8 cellular contexts compared by ENCODE assay signal in the genomic region with DNA sequence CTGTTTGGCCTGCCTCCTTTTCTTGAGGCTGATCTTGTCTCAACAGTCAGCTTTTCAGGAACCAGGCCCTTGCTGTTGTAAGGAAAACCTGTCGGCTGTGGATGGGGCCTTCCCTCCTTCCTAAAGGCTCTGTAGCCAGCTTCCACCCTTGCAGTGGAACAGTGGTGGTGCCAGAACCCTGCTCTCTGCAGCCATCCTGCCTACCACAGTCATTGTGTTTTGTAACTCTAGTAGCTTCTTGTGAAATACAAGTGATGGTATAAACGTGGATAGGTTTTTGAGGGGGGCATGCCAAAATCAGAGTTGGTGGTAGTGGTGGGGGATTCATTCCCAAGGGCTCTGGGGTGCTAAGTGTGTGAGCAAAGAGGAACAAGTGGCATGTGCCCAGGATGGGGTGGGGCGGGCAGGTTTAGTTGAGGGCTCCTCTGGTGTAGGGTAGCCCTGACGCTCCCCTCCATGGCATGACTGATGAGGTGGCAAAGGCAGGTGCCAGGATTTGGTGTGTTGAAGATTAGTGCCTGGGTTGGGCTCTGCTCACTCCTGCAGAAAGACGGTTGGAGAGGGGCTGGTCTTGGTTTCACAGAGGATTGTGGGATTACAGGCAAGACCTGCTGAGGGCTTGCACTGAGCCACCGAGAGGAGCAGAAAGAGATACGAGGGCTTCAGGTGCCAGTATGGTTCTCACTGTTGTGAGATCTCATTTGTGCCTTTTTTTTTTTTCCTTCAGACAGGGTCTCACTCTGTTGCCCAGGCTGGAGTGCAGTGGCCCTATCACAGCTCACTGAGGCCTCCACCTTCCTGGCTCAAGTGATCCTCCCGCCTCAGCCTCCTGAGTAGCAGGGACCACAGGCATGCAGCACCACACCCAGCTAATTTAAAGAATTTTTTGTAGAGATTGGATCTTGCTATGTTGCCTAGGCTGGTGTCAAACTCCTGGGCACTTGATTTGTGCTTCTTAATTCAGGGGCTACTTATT. TPM values are rescaled to one million over a fixed set of nuclear protein-coding genes. Genes with fewer than 3 reads are reported as not detected.
DNase-seq lines count a peak whose midpoint lies in the region; ATAC-seq and TF ChIP-seq lines count a peak whose summit lies in the region.

No MANE protein-coding gene starts in this region.

- in situ Hi-C loops in IMR-90 (cut with MboI; ENCODE audit: low sequenced_read_pairs), result loop anchor here (25.0 kb wide), 1 partner anchor 299 kb away; no protein-coding TSS in a partner anchor
- in situ Hi-C loops in mammary epithelial cell (cut with MboI; ENCODE audit: low sequenced_read_pairs in 2 of 2), result no loop called here

- peak overlapping the region; percentile 9 for H3K4me3 Mint-ChIP-seq in mesothelial cell of epicardium

- H3K36me3 ChIP-seq in IMR-90 (ENCODE audit: control insufficient read depth, insufficient read depth, low read length) (no peaks in the 10 kb centered on the region; the same call in 1 of the 2 replicates), mammary epithelial cell (ENCODE audit: insufficient read depth, low read length) (no peaks in the 10 kb centered on the region), H7 (replicated peaks; ENCODE audit: control insufficient read depth, insufficient read depth, low read length) (no peaks in the 10 kb centered on the region)

- H3K9me3 Mint-ChIP-seq in mesothelial cell of epicardium, result no peaks in the 10 kb centered on the region

- peaks cover 68% of the 10 kb centered on the region for H4K20me1 ChIP-seq in IMR-90 (ENCODE audit: insufficient read depth, low read length)
- no peaks in the 10 kb centered on the region for H4K20me1 ChIP-seq in mammary epithelial cell (ENCODE audit: insufficient read depth, low read length)

- H3K79me1 ChIP-seq in IMR-90 (ENCODE audit: low read depth in 1 of 2, low read length in 2 of 2), result peaks cover 9 to 92% of the 10 kb centered on the region in 2 experiments

- peak overlapping the region; percentile 93 for H3K27ac Mint-ChIP-seq in mesothelial cell of epicardium

- peaks cover 100% of the 10 kb centered on the region for H3K79me2 ChIP-seq in mammary epithelial cell (ENCODE audit: insufficient read depth, low read length)

- no peaks in the 10 kb centered on the region for H3K36me3 Mint-ChIP-seq in mesothelial cell of epicardium

- H3K4me1 ChIP-seq in IMR-90 (ENCODE audit: control insufficient read depth, insufficient read depth, low read length), result peaks cover 50% of the 10 kb centered on the region
- H3K4me1 ChIP-seq in mammary epithelial cell (ENCODE audit: insufficient read depth, low read length), result peaks cover 93% of the 10 kb centered on the region

- DNase-seq in IMR-90 (no peak), mammary epithelial cell (no peak), mesothelial cell of epicardium (ENCODE audit: low spot score in 2 of 2, unreplicated experiment in 2 of 2) (no peak), H7 (no peak), 8988T (no peak), hippocampal formation (lab: John Stamatoyannopoulos, UW) (no peak)

- WGBS in IMR-90 (ENCODE audit: extremely low coverage in 2 of 2, insufficient read length in 1 of 2), 2 experiments, result 40% methylated on average over 2 of the region's 8 CpGs; no CpG with 5 or more reads in 1 of the 2 experiments
- 43% methylated on average over 8 of the region's 8 CpGs for WGBS in mammary epithelial cell (ENCODE audit: low coverage, missing lambda C conversion rate)

- H3K4me1 Mint-ChIP-seq in mesothelial cell of epicardium, result peaks cover 89% of the 10 kb centered on the region

- 0 out of 2 replicates have a peak overlapping the region, but pooled peaks have one; percentile 22 for H4K91ac ChIP-seq in IMR-90 (ENCODE audit: insufficient read depth, low read depth, low read length)

- H3K23ac ChIP-seq in IMR-90 (ENCODE audit: low read depth, low read length), result 0 out of 2 replicates have a peak overlapping the region, but pooled peaks have one; percentile 8

- H3K27me3 ChIP-seq in IMR-90 (ENCODE audit: control insufficient read depth, insufficient read depth, low read length) (no peaks in the 10 kb centered on the region), mammary epithelial cell (ENCODE audit: insufficient read depth, low read length) (no peaks in the 10 kb centered on the region), H7 (ENCODE audit: control insufficient read depth, insufficient read depth, low read length) (no peaks in the 10 kb centered on the region)

- H2AK5ac ChIP-seq in IMR-90 (ENCODE audit: low read depth, low read length), result peak overlapping the region; percentile 14; the same call in 1 of the 2 replicates

- H2AFZ ChIP-seq in IMR-90 (replicated peaks; ENCODE audit: low read length, poor library complexity), result peak overlapping the region; percentile 48
- no peak overlapping the region for H2AFZ ChIP-seq in mammary epithelial cell (ENCODE audit: low read depth, low read length)

- peak overlapping the region; percentile 34 for H3K4ac ChIP-seq in IMR-90 (ENCODE audit: low read depth, low read length)

- 0 out of 2 replicates have a peak overlapping the region, but pooled peaks have one; percentile 14 for H3K14ac ChIP-seq in IMR-90 (replicated peaks; ENCODE audit: low read depth, low read length)

- CTCF ChIA-PET in IMR-90 (lab: Yijun Ruan, JAX), result interaction anchor here (0.9 to 3.4 kb wide), 3 partner anchors 16 to 44 kb away, joined by 3 to 20 read pairs (median 4); no protein-coding TSS in a partner anchor
- CTCF ChIA-PET in mammary epithelial cell (lab: Charles Lee; ENCODE audit: low non-redundant PET), result interaction anchor here (0.6 to 2.8 kb wide), 2 partner anchors 44 to 60 kb away, joined by 4 to 13 read pairs; no protein-coding TSS in a partner anchor

- peak overlapping the region; percentile 16 for H2BK5ac ChIP-seq in IMR-90 (ENCODE audit: low read depth, low read length, poor library complexity, severe bottlenecking)

- peaks cover 54% of the 10 kb centered on the region for H3K9me1 ChIP-seq in IMR-90 (ENCODE audit: insufficient read depth, low read length)

- no peak overlapping the region for H3K56ac ChIP-seq in IMR-90 (ENCODE audit: extremely low read depth, insufficient read depth, low read length)

- H3K4me3 ChIP-seq in IMR-90 (ENCODE audit: insufficient read depth, low read depth, low read length), result no peak overlapping the region
- H3K4me3 ChIP-seq in mammary epithelial cell (replicated peaks in 1 of 3; ENCODE audit: insufficient read depth in 1 of 3, low read depth in 2 of 3, low read length in 3 of 3), result peak overlapping the region in 1 of 3 experiments; percentile 10
- H3K4me3 ChIP-seq in H7 (ENCODE audit: insufficient read depth, low read depth, low read length), result no peak overlapping the region

- no peak overlapping the region for H3K18ac ChIP-seq in IMR-90 (ENCODE audit: low read depth, low read length)

- POLR2A ChIA-PET in IMR-90 (lab: Charles Lee; ENCODE audit: unreplicated experiment), result no interaction called here

- H4K8ac ChIP-seq in IMR-90 (ENCODE audit: low read depth in 2 of 2, low read length in 2 of 2), result no peak overlapping the region; a peak in 1 of 4 replicates

- H2BK20ac ChIP-seq in IMR-90 (ENCODE audit: low read depth, low read length), result no peak overlapping the region

- peak overlapping the region; percentile 76 for H2AK9ac ChIP-seq in IMR-90 (replicated peaks; ENCODE audit: low read depth, low read length, poor library complexity)

- TF ChIP-seq RAD21 in IMR-90 (IDR thresholded peaks at IDR 0.05; ENCODE audit: low read length), result no peak

- peak overlapping the region; percentile 89 for H3K27ac ChIP-seq in 22Rv1
- peak overlapping the region; percentile 18; the same call in 1 of the 2 replicates for H3K27ac ChIP-seq in IMR-90 (ENCODE audit: insufficient read depth, low read length)
- H3K27ac ChIP-seq in mammary epithelial cell (ENCODE audit: insufficient read depth, low read depth, low read length), result peak overlapping the region; percentile 59

- 0 out of 2 replicates have a peak overlapping the region, but pooled peaks have one; percentile 5 for H4K5ac ChIP-seq in IMR-90 (ENCODE audit: low read depth, low read length)

- no peak overlapping the region for H2BK15ac ChIP-seq in IMR-90 (ENCODE audit: low read depth, low read length)

- BruUV-seq in IMR-90 (replicated peaks; lab: Mats Ljungman, UMichigan) (no TSS peak), mammary epithelial cell (replicated peaks; lab: Mats Ljungman, UMichigan) (no TSS peak)

- TF ChIP-seq CTCF in 22Rv1 (IDR thresholded peaks at IDR 0.05) (0 out of 2 replicates have a peak, but pooled peaks have one; percentile 9), IMR-90 (conservative IDR thresholded peaks at IDR 0.05; ENCODE audit: low read depth, low read length) (no peak), mammary epithelial cell (conservative IDR thresholded peaks at IDR 0.05 in 1 of 2, IDR thresholded peaks at IDR 0.05 in 1 of 2; ENCODE audit: extremely low read depth in 1 of 2, insufficient read depth in 1 of 2, low read depth in 1 of 2, low read length in 2 of 2) (no peak), mesothelial cell of epicardium (IDR thresholded peaks at IDR 0.05; ENCODE audit: unreplicated experiment) (no peak)

- no peaks in the 10 kb centered on the region for H3K27me3 Mint-ChIP-seq in mesothelial cell of epicardium (ENCODE audit: low read depth)

- H3K9me3 ChIP-seq in IMR-90 (ENCODE audit: control insufficient read depth, insufficient read depth, low read length), result no peaks in the 10 kb centered on the region
- H3K9me3 ChIP-seq in mammary epithelial cell (replicated peaks; ENCODE audit: insufficient read depth, low read length), result no peaks in the 10 kb centered on the region

- ATAC-seq in IMR-90 (ENCODE audit: low read depth) (peak; percentile 8; the same call in 1 of the 2 replicates), GM18870 (IDR thresholded peaks at IDR 0.05; ENCODE audit: unreplicated experiment) (no peak)

- H3K9ac ChIP-seq in IMR-90 (ENCODE audit: low read depth, low read length) (no peak overlapping the region), mammary epithelial cell (ENCODE audit: insufficient read depth, low read length) (peak overlapping the region; percentile 37)

- no peak for TF ChIP-seq POLR2A in IMR-90 (IDR thresholded peaks at IDR 0.05; ENCODE audit: low read depth, low read length)

- H3K4me2 ChIP-seq in IMR-90 (ENCODE audit: low read depth, low read length), result no peak overlapping the region
- H3K4me2 ChIP-seq in mammary epithelial cell (ENCODE audit: insufficient read depth, low read depth, low read length), result peak overlapping the region; percentile 77

- dilution Hi-C loops in IMR-90 (cut with HindIII; ENCODE audit: low sequenced_read_pairs, unreplicated experiment) (no loop called here), mammary epithelial cell (cut with HindIII; ENCODE audit: low sequenced_read_pairs) (no loop called here)

- intact Hi-C loops in IMR-90 (cut with micrococcal nuclease) (loop anchor here (5.0 kb wide), 1 partner anchor 36 kb away; no protein-coding TSS in a partner anchor), mammary epithelial cell (cut with micrococcal nuclease) (no loop called here)

- no peak overlapping the region for H2BK120ac ChIP-seq in IMR-90 (ENCODE audit: low read depth, low read length)

RNA-seq across cellular contexts. Expression of a gene that starts 7.4 kb away (rescaled TPM):
- total RNA-seq in IMR-90 (2012; rRNA removed), result 13.3 and 18.5 TPM in 2 replicates
- 40.6 and 43.0 TPM in 2 replicates for polyA plus RNA-seq in IMR-90 (2012; rRNA removed)
- polyA plus RNA-seq in IMR-90 (2012; cell fraction: cytosol; rRNA removed), result 55.8 and 57.7 TPM in 2 replicates
- polyA plus RNA-seq in IMR-90 (2012; cell fraction: nucleus; rRNA removed; ENCODE audit: low replicate concordance), result 36.3 and 44.3 TPM in 2 replicates
- total RNA-seq in mammary epithelial cell, result 100 to 1,000 TPM in 1 of 2 donors, 10 to 100 TPM in 1; 47.8 to 102 TPM
- polyA plus RNA-seq in mammary epithelial cell, result 97.2 TPM
- polyA minus RNA-seq in mammary epithelial cell, result 85.5 TPM
- total RNA-seq in mesothelial cell of epicardium, result 106 to 113 TPM (median 109 TPM) in 3 replicates
- 36.3 and 37.6 TPM in 2 replicates for total RNA-seq in H7 (2014; rRNA removed; shearing (Covaris generic))

RNA-seq across cellular contexts. Expression of a gene that starts 53.1 kb away (rescaled TPM):
- 0.90 and 1.1 TPM in 2 replicates for total RNA-seq in IMR-90 (2012; rRNA removed)
- polyA plus RNA-seq in IMR-90 (2012; rRNA removed), result 0.60 and 0.92 TPM in 2 replicates
- 0.19 and 0.36 TPM in 2 replicates for polyA plus RNA-seq in IMR-90 (2012; cell fraction: cytosol; rRNA removed)
- polyA plus RNA-seq in IMR-90 (2012; cell fraction: nucleus; rRNA removed; ENCODE audit: low replicate concordance), result 0.10 and 0.17 TPM in 2 replicates
- 10 to 100 TPM; 11.0 to 58.6 TPM for total RNA-seq in mammary epithelial cell
- 34.8 TPM for polyA plus RNA-seq in mammary epithelial cell
- 14.7 TPM for polyA minus RNA-seq in mammary epithelial cell
- 93.9 to 101 TPM (median 97.0 TPM) in 3 replicates for total RNA-seq in mesothelial cell of epicardium
- 35.0 and 36.1 TPM in 2 replicates for total RNA-seq in H7 (2014; rRNA removed; shearing (Covaris generic))

Comparison
In these comparisons a context has a peak if more than half of its experiments do, and no peak if none do; other contexts are left out.
1. H3K27ac ChIP-seq: peak in every context shown above with its lines; median percentile 89 in 22Rv1; 59 in mammary epithelial cell; 18 in IMR-90.